24 cellular contexts compared by ENCODE assay signal in the genomic region with DNA sequence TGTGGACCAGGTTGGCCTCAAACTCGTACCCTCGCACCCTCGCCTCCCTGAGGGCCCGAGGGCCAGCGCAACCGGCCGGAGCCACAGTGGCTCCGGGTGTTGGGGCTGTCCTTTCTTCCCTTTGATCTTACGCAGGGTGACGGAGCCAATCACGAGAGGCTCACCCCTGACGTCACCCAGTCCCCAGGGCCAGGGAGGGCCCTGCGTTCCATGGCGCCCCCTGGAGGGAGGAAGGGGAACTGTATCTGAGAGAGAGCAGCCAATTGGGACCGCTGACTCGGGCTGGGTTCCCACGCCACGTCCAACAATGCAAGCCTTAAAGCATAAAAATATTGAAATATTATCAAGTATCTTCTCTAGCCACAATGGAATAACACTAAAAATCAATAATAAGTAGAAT.
DNase-seq lines count a peak whose midpoint lies in the region; ATAC-seq and TF ChIP-seq lines count a peak whose summit lies in the region.
"Had no signal": no experiment of that assay in that cellular context is flagged by ENCODE, and none has a peak within 500 bp of the region (broad histone marks: within the 10 kb centered on the region; RNA-seq: fewer than 3 reads in every experiment).

No MANE protein-coding gene starts in this region.

- no peak for ATAC-seq in activated CD4-positive, alpha-beta T cell treated with anti-CD3 and anti-CD28 coated beads for 36 hours
- ATAC-seq: esophagus mucosa, left lobe of liver, psoas muscle had no signal

- POLR2A ChIA-PET in activated CD4-positive, alpha-beta T cell treated with anti-CD3 and anti-CD28 coated beads for 36 hours (lab: Charles Lee), result no interaction called here
- POLR2A ChIA-PET in activated CD4-positive, alpha-beta T cell treated with anti-CD3 and anti-CD28 coated beads, Interleukin-2, amount 10 ng/mL, durations not matched to agents 7 days and 5 days (lab: Charles Lee), result no interaction called here

- peaks cover 14% of the 10 kb centered on the region for H3K9me3 Mint-ChIP-seq in activated CD4-positive, alpha-beta T cell treated with anti-CD3 and anti-CD28 coated beads for 36 hours (ENCODE audit: low read depth)
- H3K9me3 Mint-ChIP-seq in activated CD4-positive, alpha-beta T cell treated with anti-CD3 and anti-CD28 coated beads, Interleukin-2, amount 10 ng/mL, durations not matched to agents 7 days and 5 days, result peaks cover 4% of the 10 kb centered on the region
- H3K9me3 Mint-ChIP-seq: nephron had no signal

- H3F3A ChIP-seq in smooth muscle cell (ENCODE audit: low read depth), result no peaks in the 10 kb centered on the region

- TF ChIP-seq POLR2A in NB4 (IDR thresholded peaks at IDR 0.05; ENCODE audit: extremely low read depth, insufficient read length), result no peak

- H3K4me3 ChIP-seq in NB4 (ENCODE audit: low read depth, low read length), result no peak overlapping the region
- no peak overlapping the region for H3K4me3 ChIP-seq in brain microvascular endothelial cell (ENCODE audit: low read depth, low read length)
- H3K4me3 ChIP-seq in smooth muscle cell, result no peak overlapping the region
- H3K4me3 ChIP-seq: dorsolateral prefrontal cortex, psoas muscle, SJSA1, uterus had no signal

- no peak overlapping the region for H3K4me3 Mint-ChIP-seq in activated CD4-positive, alpha-beta T cell treated with anti-CD3 and anti-CD28 coated beads for 36 hours
- no peak overlapping the region for H3K4me3 Mint-ChIP-seq in activated CD4-positive, alpha-beta T cell treated with anti-CD3 and anti-CD28 coated beads, Interleukin-2, amount 10 ng/mL, durations not matched to agents 7 days and 5 days
- H3K4me3 Mint-ChIP-seq: nephron had no signal

- peak; percentile 4 for DNase-seq in activated CD4-positive, alpha-beta T cell treated with anti-CD3 and anti-CD28 coated beads for 36 hours
- no peak for DNase-seq in activated CD4-positive, alpha-beta T cell treated with anti-CD3 and anti-CD28 coated beads, Interleukin-2, amount 10 ng/mL, durations not matched to agents 7 days and 5 days
- no peak for DNase-seq in NB4 (ENCODE audit: low read depth)
- no peak for DNase-seq in brain microvascular endothelial cell
- no peak for DNase-seq in smooth muscle cell (lab: John Stamatoyannopoulos, UW; ENCODE audit: unreplicated experiment)
- DNase-seq in activated CD8-positive, alpha-beta memory T cell treated with anti-CD3 and anti-CD28 coated beads, Interleukin-2, amount 50 U/mL, for 4 hours, result no peak
- no peak for DNase-seq in NCI-H1417 (lab: John Stamatoyannopoulos, UW)
- DNase-seq in stimulated activated CD4-positive, alpha-beta T cell treated with anti-CD3 and anti-CD28 coated beads, Interleukin-2, amount 100 ng/mL, for 24 hours, result no peak
- DNase-seq: activated naive CD4-positive, alpha-beta T cell; amniotic stem cell; Calu3; caudate nucleus; dorsolateral prefrontal cortex; KBM-7; midbrain; NCI-H1436; NCI-H524 treated with DMSO at 0.1 percent for 48 hours; psoas muscle; T1000; uterus had no signal

- CTCF ChIA-PET in activated CD4-positive, alpha-beta T cell treated with anti-CD3 and anti-CD28 coated beads for 36 hours (lab: Charles Lee), result no interaction called here
- CTCF ChIA-PET in activated CD4-positive, alpha-beta T cell treated with anti-CD3 and anti-CD28 coated beads, Interleukin-2, amount 10 ng/mL, durations not matched to agents 7 days and 5 days (lab: Charles Lee), result no interaction called here

- no peaks in the 10 kb centered on the region for H3K9me3 ChIP-seq in smooth muscle cell (replicated peaks; ENCODE audit: low read depth)
- H3K9me3 ChIP-seq: psoas muscle, uterus had no signal

- TF ChIP-seq CTCF in NB4 (IDR thresholded peaks at IDR 0.05; ENCODE audit: low read depth, low read length) (peak; percentile 33), brain microvascular endothelial cell (IDR thresholded peaks at IDR 0.05; ENCODE audit: low read depth, low read length, missing control alignments) (peak; percentile 34), smooth muscle cell (IDR thresholded peaks at IDR 0.05; ENCODE audit: borderline replicate concordance, insufficient read depth, poor library complexity, severe bottlenecking) (peak; percentile 38)

- H3K4me2 ChIP-seq in smooth muscle cell, result no peak overlapping the region

- no peak overlapping the region for H3K27ac Mint-ChIP-seq in activated CD4-positive, alpha-beta T cell treated with anti-CD3 and anti-CD28 coated beads for 36 hours
- H3K27ac Mint-ChIP-seq in activated CD4-positive, alpha-beta T cell treated with anti-CD3 and anti-CD28 coated beads, Interleukin-2, amount 10 ng/mL, durations not matched to agents 7 days and 5 days, result no peak overlapping the region
- H3K27ac Mint-ChIP-seq: nephron had no signal

- no peaks in the 10 kb centered on the region for H3K36me3 ChIP-seq in brain microvascular endothelial cell (replicated peaks)
- no peaks in the 10 kb centered on the region for H3K36me3 ChIP-seq in smooth muscle cell (ENCODE audit: low read depth)
- H3K36me3 ChIP-seq: SJSA1, uterus had no signal

- WGBS in smooth muscle cell (ENCODE audit: low lambda C conversion rate), result 93% methylated on average over 18 of the region's 18 CpGs

- H4K20me1 ChIP-seq in smooth muscle cell (ENCODE audit: low read depth), result no peaks in the 10 kb centered on the region

- no peak overlapping the region for H3K9ac ChIP-seq in smooth muscle cell (ENCODE audit: low read depth)

- H2AFZ ChIP-seq in smooth muscle cell (ENCODE audit: low read depth), result no peak overlapping the region

- intact Hi-C loops in activated CD4-positive, alpha-beta T cell treated with anti-CD3 and anti-CD28 coated beads for 36 hours (cut with DNase I, micrococcal nuclease), result no loop called here

- H3K27me3 Mint-ChIP-seq in activated CD4-positive, alpha-beta T cell treated with anti-CD3 and anti-CD28 coated beads for 36 hours, result no peaks in the 10 kb centered on the region
- no peaks in the 10 kb centered on the region for H3K27me3 Mint-ChIP-seq in activated CD4-positive, alpha-beta T cell treated with anti-CD3 and anti-CD28 coated beads, Interleukin-2, amount 10 ng/mL, durations not matched to agents 7 days and 5 days

- in situ Hi-C loops in brain microvascular endothelial cell (cut with HindIII; ENCODE audit: low pct_ligation_motif_present, low sequenced_read_pairs), result no loop called here

- no peaks in the 10 kb centered on the region for H3K4me1 ChIP-seq in smooth muscle cell (ENCODE audit: low read depth)
- H3K4me1 ChIP-seq: psoas muscle, SJSA1, uterus had no signal

- H3K27ac ChIP-seq in brain microvascular endothelial cell (no peak overlapping the region), smooth muscle cell (ENCODE audit: low read depth) (no peak overlapping the region)
- H3K27ac ChIP-seq: dorsolateral prefrontal cortex, psoas muscle, SJSA1, uterus had no signal

- H3K27me3 ChIP-seq in brain microvascular endothelial cell (replicated peaks), result no peaks in the 10 kb centered on the region
- no peaks in the 10 kb centered on the region for H3K27me3 ChIP-seq in smooth muscle cell (ENCODE audit: low read depth)
- H3K27me3 ChIP-seq: dorsolateral prefrontal cortex, SJSA1, uterus had no signal

- no peaks in the 10 kb centered on the region for H3K36me3 Mint-ChIP-seq in activated CD4-positive, alpha-beta T cell treated with anti-CD3 and anti-CD28 coated beads for 36 hours (ENCODE audit: low read depth)
- H3K36me3 Mint-ChIP-seq in activated CD4-positive, alpha-beta T cell treated with anti-CD3 and anti-CD28 coated beads, Interleukin-2, amount 10 ng/mL, durations not matched to agents 7 days and 5 days (ENCODE audit: low read depth), result no peaks in the 10 kb centered on the region

- H3K79me2 ChIP-seq in smooth muscle cell (ENCODE audit: low read depth), result no peaks in the 10 kb centered on the region

- H3K4me1 Mint-ChIP-seq in activated CD4-positive, alpha-beta T cell treated with anti-CD3 and anti-CD28 coated beads for 36 hours, result no peaks in the 10 kb centered on the region
- no peaks in the 10 kb centered on the region for H3K4me1 Mint-ChIP-seq in activated CD4-positive, alpha-beta T cell treated with anti-CD3 and anti-CD28 coated beads, Interleukin-2, amount 10 ng/mL, durations not matched to agents 7 days and 5 days
- H3K4me1 Mint-ChIP-seq: nephron had no signal
